19 cellular contexts compared by ENCODE assay signal in the genomic region with DNA sequence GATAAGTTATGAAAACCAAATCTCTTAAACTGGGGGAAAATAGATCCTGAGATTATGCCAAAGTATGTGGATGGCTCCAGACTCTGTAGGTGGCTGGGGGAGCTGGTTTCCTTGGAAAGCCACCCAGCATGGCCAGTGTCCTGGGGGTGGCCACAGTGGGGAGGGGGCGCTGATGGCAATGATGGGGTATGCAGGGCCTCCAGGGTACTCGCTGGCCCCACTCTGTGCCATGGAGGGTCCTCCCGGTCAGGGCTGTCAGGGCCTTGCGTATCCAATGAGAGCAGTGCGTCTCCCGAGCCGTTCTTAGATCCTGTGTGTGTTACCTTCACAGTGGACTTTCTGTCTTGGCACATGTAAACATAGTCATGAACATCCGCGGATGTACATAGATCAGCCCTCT.
"Had no signal": no experiment of that assay in that cellular context is flagged by ENCODE, and none has a peak within 500 bp of the region (broad histone marks: within the 10 kb centered on the region; RNA-seq: fewer than 3 reads in every experiment).

No MANE protein-coding gene starts in this region.

- H3K4me1 ChIP-seq: foreskin keratinocyte, right lobe of liver, suprapubic skin, upper lobe of left lung, uterus had no signal

- ATAC-seq: foreskin keratinocyte, left colon, pancreas, right lobe of liver had no signal

- H3K9me3 Mint-ChIP-seq: immature natural killer cell, naive B cell, neural progenitor cell had no signal

- H3K27ac Mint-ChIP-seq: neural progenitor cell, progenitor cell of endocrine pancreas had no signal

- H3K4me3 ChIP-seq: neural progenitor cell, pancreas, right lobe of liver, suprapubic skin, thyroid gland, upper lobe of left lung, uterus had no signal

- DNase-seq: caudate nucleus; cortex of kidney; erythroblast; foreskin keratinocyte; immature natural killer cell; left colon; mesendoderm; naive B cell; nucleus accumbens; pancreas; right lobe of liver; stimulated activated CD4-positive, alpha-beta T cell treated with anti-CD3 and anti-CD28 coated beads, Interleukin-4, amount 100 ng/mL, for 1 hour; stimulated activated naive CD4-positive, alpha-beta T cell treated with Interleukin-2 at 50 U/mL for 16 hours; thyroid gland; upper lobe of left lung; uterus had no signal

- H3K27me3 ChIP-seq: foreskin keratinocyte, neural progenitor cell, pancreas, right lobe of liver, suprapubic skin, thyroid gland, upper lobe of left lung, uterus had no signal

- H3K36me3 ChIP-seq: neural progenitor cell, pancreas, uterus had no signal

- H3K9ac ChIP-seq: neural progenitor cell had no signal

- H3K4me3 Mint-ChIP-seq: immature natural killer cell, naive B cell, neural progenitor cell had no signal

- H3K27ac ChIP-seq: foreskin keratinocyte, neural progenitor cell, pancreas, right lobe of liver, suprapubic skin, thyroid gland, upper lobe of left lung, uterus had no signal

- H3K27me3 Mint-ChIP-seq: naive B cell, progenitor cell of endocrine pancreas had no signal

- H3K9me3 ChIP-seq: pancreas, right lobe of liver, suprapubic skin, thyroid gland, upper lobe of left lung, uterus had no signal
